ENCODE assay signal across 13 cellular contexts in the genomic region with DNA sequence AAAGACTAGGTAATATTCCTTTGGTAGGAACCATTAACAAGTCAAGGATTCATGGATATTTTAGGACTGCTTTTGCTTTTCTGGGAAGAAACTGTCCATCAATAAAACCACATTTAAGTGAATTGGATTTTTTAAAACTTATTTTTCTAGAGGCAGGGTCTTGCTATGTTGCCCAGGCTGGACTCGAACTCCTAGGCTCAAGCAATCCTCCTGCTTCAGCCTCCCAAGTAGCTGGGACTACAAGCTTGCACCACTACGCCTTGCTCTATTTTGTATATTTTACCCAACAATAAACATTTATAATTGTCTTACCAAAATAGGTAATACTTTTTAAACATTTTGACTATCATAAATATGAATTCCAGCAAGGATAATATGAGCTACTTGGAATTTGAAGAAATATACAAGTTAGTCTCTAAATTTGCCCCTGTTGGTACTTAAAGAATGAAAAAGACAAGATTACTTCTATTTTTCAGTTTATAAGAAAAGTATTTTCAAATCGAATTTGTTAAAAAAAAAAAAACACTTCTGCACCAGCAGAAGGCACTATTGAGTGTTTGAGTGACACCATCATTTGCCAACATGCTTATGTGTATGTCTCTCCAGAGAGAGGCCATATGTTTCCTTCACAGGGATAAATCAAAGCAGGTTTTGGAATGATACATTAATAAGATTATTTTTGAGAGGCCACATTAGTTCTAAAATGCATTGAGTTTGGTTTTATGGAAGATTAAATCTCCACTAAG. TPM values are rescaled to one million over a fixed set of nuclear protein-coding genes. Genes with fewer than 3 reads are reported as not detected.
A peak's percentile ranks its signal among the peaks of the same experiment; 100 is the strongest.
DNase-seq lines count a peak whose midpoint lies in the region; ATAC-seq and TF ChIP-seq lines count a peak whose summit lies in the region.
"Had no signal": no experiment of that assay in that cellular context is flagged by ENCODE, and none has a peak within 500 bp of the region (broad histone marks: within the 10 kb centered on the region; RNA-seq: fewer than 3 reads in every experiment).

No MANE protein-coding gene starts in this region.

- POLR2A ChIA-PET in WTC11 (lab: Charles Lee), result no interaction called here

- H3K9me3 Mint-ChIP-seq in WTC11, result no peaks in the 10 kb centered on the region

- DNase-seq in DMS 273 (lab: John Stamatoyannopoulos, UW; ENCODE audit: unreplicated experiment) (peak; percentile 70), DMS 273 treated with DMSO at 0.1 percent for 48 hours (lab: John Stamatoyannopoulos, UW) (no peak), LHCN-M2 (ENCODE audit: low read depth) (peak; percentile 23), WTC11 (ENCODE audit: low spot score) (no peak), lung microvascular endothelial cell (ENCODE audit: low read depth in 2 of 2) (peak; percentile 6 to 49), SKM-1 treated with dmso at 0.1 percent for 144 hours (lab: John Stamatoyannopoulos, UW; ENCODE audit: unreplicated experiment) (no peak)
- DNase-seq: 8988T; activated T-cell treated with anti-CD3 and anti-CD28 coated beads, Interleukin-2, amount 50 U/mL, for 48 hours; cerebellar nuclear complex; hypothalamus; T-helper 9 cell had no signal

- no peak for ATAC-seq in WTC11
- ATAC-seq in HG02840 (IDR thresholded peaks at IDR 0.05; ENCODE audit: low FRiP score, unreplicated experiment), result no peak
- ATAC-seq in HG03378 (IDR thresholded peaks at IDR 0.05; ENCODE audit: unreplicated experiment), result no peak

- TF ChIP-seq CTCF in WTC11 (IDR thresholded peaks at IDR 0.05), result no peak

- H3K27ac Mint-ChIP-seq in WTC11, result no peak overlapping the region

- peaks cover 26% of the 10 kb centered on the region for H3K36me3 Mint-ChIP-seq in WTC11

- H3K4me3 Mint-ChIP-seq in WTC11, result no peak overlapping the region

- H3K4me1 Mint-ChIP-seq in WTC11, result no peaks in the 10 kb centered on the region

- CTCF ChIA-PET in WTC11 (lab: Charles Lee), result interaction anchor here (0.7 kb wide), 1 partner anchor 58 kb away, joined by 3 read pairs; no protein-coding TSS in a partner anchor

- H3K27me3 Mint-ChIP-seq in WTC11 (ENCODE audit: low read depth), result no peaks in the 10 kb centered on the region

TF ChIP-seq in WTC11, 78 proteins besides CTCF, POLR2A, EP300 and RAD21 (continues in another document):
- TF ChIP-seq NR2C2 (CRISPR knock-in tag; IDR thresholded peaks at IDR 0.05), result no peak
- TF ChIP-seq, protein P1, sequence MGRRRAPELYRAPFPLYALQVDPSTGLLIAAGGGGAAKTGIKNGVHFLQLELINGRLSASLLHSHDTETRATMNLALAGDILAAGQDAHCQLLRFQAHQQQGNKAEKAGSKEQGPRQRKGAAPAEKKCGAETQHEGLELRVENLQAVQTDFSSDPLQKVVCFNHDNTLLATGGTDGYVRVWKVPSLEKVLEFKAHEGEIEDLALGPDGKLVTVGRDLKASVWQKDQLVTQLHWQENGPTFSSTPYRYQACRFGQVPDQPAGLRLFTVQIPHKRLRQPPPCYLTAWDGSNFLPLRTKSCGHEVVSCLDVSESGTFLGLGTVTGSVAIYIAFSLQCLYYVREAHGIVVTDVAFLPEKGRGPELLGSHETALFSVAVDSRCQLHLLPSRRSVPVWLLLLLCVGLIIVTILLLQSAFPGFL (CRISPR knock-in tag; IDR thresholded peaks at IDR 0.05; ENCODE audit: borderline replicate concordance), result no peak
- TF ChIP-seq ZNF263 (CRISPR knock-in tag; IDR thresholded peaks at IDR 0.05; ENCODE audit: low read depth), result no peak
- no peak for TF ChIP-seq NFATC4 (CRISPR knock-in tag; IDR thresholded peaks at IDR 0.05)
- TF ChIP-seq, protein P2, sequence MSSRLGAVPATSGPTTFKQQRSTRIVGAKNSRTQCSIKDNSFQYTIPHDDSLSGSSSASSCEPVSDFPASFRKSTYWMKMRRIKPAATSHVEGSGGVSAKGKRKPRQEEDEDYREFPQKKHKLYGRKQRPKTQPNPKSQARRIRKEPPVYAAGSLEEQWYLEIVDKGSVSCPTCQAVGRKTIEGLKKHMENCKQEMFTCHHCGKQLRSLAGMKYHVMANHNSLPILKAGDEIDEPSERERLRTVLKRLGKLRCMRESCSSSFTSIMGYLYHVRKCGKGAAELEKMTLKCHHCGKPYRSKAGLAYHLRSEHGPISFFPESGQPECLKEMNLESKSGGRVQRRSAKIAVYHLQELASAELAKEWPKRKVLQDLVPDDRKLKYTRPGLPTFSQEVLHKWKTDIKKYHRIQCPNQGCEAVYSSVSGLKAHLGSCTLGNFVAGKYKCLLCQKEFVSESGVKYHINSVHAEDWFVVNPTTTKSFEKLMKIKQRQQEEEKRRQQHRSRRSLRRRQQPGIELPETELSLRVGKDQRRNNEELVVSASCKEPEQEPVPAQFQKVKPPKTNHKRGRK (CRISPR knock-in tag; IDR thresholded peaks at IDR 0.05; ENCODE audit: borderline replicate concordance), result no peak
- TF ChIP-seq ZNF121 (CRISPR knock-in tag; IDR thresholded peaks at IDR 0.05), result 0 out of 2 replicates have a peak, but pooled peaks have one; percentile 54
- TF ChIP-seq RORB (CRISPR knock-in tag; IDR thresholded peaks at IDR 0.05), result no peak
- TF ChIP-seq, protein P3, sequence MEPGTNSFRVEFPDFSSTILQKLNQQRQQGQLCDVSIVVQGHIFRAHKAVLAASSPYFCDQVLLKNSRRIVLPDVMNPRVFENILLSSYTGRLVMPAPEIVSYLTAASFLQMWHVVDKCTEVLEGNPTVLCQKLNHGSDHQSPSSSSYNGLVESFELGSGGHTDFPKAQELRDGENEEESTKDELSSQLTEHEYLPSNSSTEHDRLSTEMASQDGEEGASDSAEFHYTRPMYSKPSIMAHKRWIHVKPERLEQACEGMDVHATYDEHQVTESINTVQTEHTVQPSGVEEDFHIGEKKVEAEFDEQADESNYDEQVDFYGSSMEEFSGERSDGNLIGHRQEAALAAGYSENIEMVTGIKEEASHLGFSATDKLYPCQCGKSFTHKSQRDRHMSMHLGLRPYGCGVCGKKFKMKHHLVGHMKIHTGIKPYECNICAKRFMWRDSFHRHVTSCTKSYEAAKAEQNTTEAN (CRISPR knock-in tag; IDR thresholded peaks at IDR 0.05), result no peak
- TF ChIP-seq NFYB (CRISPR knock-in tag; conservative IDR thresholded peaks at IDR 0.05; ENCODE audit: low read depth), result no peak
- TF ChIP-seq TEAD1 (CRISPR knock-in tag; IDR thresholded peaks at IDR 0.05), result no peak
- TF ChIP-seq EMX1 (CRISPR knock-in tag; IDR thresholded peaks at IDR 0.05), result no peak
- TF ChIP-seq, protein P4, sequence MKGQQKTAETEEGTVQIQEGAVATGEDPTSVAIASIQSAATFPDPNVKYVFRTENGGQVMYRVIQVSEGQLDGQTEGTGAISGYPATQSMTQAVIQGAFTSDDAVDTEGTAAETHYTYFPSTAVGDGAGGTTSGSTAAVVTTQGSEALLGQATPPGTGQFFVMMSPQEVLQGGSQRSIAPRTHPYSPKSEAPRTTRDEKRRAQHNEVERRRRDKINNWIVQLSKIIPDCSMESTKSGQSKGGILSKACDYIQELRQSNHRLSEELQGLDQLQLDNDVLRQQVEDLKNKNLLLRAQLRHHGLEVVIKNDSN (CRISPR knock-in tag; IDR thresholded peaks at IDR 0.05), result no peak
- TF ChIP-seq ZNF532 (CRISPR knock-in tag; IDR thresholded peaks at IDR 0.05; ENCODE audit: borderline replicate concordance), result no peak
- TF ChIP-seq SMAD3 (CRISPR knock-in tag; IDR thresholded peaks at IDR 0.05; ENCODE audit: borderline replicate concordance), result no peak
- 0 out of 2 replicates have a peak, but pooled peaks have one; percentile 56 for TF ChIP-seq GTF2I (CRISPR knock-in tag; conservative IDR thresholded peaks at IDR 0.05)
- TF ChIP-seq, protein P5, sequence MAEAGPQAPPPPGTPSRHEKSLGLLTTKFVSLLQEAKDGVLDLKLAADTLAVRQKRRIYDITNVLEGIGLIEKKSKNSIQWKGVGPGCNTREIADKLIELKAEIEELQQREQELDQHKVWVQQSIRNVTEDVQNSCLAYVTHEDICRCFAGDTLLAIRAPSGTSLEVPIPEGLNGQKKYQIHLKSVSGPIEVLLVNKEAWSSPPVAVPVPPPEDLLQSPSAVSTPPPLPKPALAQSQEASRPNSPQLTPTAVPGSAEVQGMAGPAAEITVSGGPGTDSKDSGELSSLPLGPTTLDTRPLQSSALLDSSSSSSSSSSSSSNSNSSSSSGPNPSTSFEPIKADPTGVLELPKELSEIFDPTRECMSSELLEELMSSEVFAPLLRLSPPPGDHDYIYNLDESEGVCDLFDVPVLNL (CRISPR knock-in tag; IDR thresholded peaks at IDR 0.05; ENCODE audit: borderline replicate concordance, low read depth), result no peak

RNA-seq across cellular contexts. Expression of gene CARTPT, which starts 60.0 kb away (rescaled TPM):
- total RNA-seq in LHCN-M2 (2014; rRNA removed) (not detected in 2 replicates), WTC11 (2021) (not detected in 3 replicates), lung microvascular endothelial cell (not detected in 2 replicates)
- not detected for polyA plus RNA-seq in LHCN-M2 (2012)

Comparison
In these comparisons a context has a peak if more than half of its experiments do, and no peak if none do; other contexts are left out.
1. DNase-seq: peak in DMS 273 (single experiment), LHCN-M2 (single experiment) and lung microvascular endothelial cell (2 of 2); none in DMS 273 treated with DMSO at 0.1 percent for 48 hours (single experiment), WTC11 (single experiment) and SKM-1 treated with dmso at 0.1 percent for 144 hours (single experiment).